12 cellular contexts compared by ENCODE assay signal in the genomic region with DNA sequence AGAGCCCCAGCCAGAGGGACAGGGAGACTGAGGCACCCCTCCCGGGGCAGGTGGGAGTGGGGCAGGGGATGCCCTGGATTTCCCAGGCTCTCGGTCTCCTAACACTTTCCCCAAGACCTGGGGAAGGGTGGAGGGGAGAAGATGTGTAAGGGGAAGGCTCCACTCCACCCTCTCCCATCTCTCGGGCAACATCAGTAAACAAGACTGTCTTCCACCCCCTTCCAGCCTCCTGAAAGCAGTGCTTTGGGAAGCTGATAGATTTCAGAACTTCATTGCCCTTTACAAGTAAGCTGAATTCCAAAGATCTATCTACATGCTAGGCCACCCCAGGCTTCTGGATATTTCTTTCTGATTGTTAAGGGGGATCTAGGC. TPM values are rescaled to one million over a fixed set of nuclear protein-coding genes. Genes with fewer than 3 reads are reported as not detected.
DNase-seq lines count a peak whose midpoint lies in the region; ATAC-seq and TF ChIP-seq lines count a peak whose summit lies in the region.
"Had no signal": no experiment of that assay in that cellular context is flagged by ENCODE, and none has a peak within 500 bp of the region (broad histone marks: within the 10 kb centered on the region; RNA-seq: fewer than 3 reads in every experiment).

No MANE protein-coding gene starts in this region.

- H3K27me3 Mint-ChIP-seq in brain = peaks cover 8% of the 10 kb centered on the region
- peaks cover 33% of the 10 kb centered on the region for H3K27me3 Mint-ChIP-seq in Calu3 (ENCODE audit: unreplicated experiment)

- H3K9me3 Mint-ChIP-seq in brain = no peaks in the 10 kb centered on the region
- no peaks in the 10 kb centered on the region for H3K9me3 Mint-ChIP-seq in Calu3 (ENCODE audit: low read depth, unreplicated experiment)

- H3K27ac ChIP-seq in HUES6 (ENCODE audit: low read depth, low read length) = no peak overlapping the region
- H3K27ac ChIP-seq in hepatocyte = peak overlapping the region; percentile 93
- peak overlapping the region; percentile 50 for H3K27ac ChIP-seq in smooth muscle cell (ENCODE audit: low read depth)
- H3K27ac ChIP-seq: parathyroid adenoma, RWPE1 had no signal

- no peak for ATAC-seq in GM18873 (IDR thresholded peaks at IDR 0.05; ENCODE audit: low FRiP score, unreplicated experiment)
- ATAC-seq in HG02973 (IDR thresholded peaks at IDR 0.05; ENCODE audit: unreplicated experiment) = no peak

- intact Hi-C loops in Calu3 (cut with micrococcal nuclease; ENCODE audit: unreplicated experiment) = no loop called here

- peaks cover 60% of the 10 kb centered on the region for H3K4me1 Mint-ChIP-seq in brain
- peaks cover 19% of the 10 kb centered on the region for H3K4me1 Mint-ChIP-seq in Calu3 (ENCODE audit: low read depth, unreplicated experiment)

- H3K27ac Mint-ChIP-seq in brain (peak overlapping the region; percentile 90 to 98 (median 93)), Calu3 (ENCODE audit: unreplicated experiment) (no peak overlapping the region)

- peak overlapping the region in 4 of 5 experiments; percentile 65 to 87 (median 84) for H3K4me3 Mint-ChIP-seq in brain
- no peak overlapping the region for H3K4me3 Mint-ChIP-seq in Calu3 (ENCODE audit: low read depth, unreplicated experiment)

- H2AFZ ChIP-seq in hepatocyte (no peak overlapping the region), smooth muscle cell (ENCODE audit: low read depth) (no peak overlapping the region)
- H2AFZ ChIP-seq: parathyroid adenoma had no signal

- peaks cover 27% of the 10 kb centered on the region for H3K4me1 ChIP-seq in HUES6 (ENCODE audit: control insufficient read depth, insufficient read depth, low read length)
- H3K4me1 ChIP-seq in hepatocyte (ENCODE audit: insufficient read depth) = peaks cover 48% of the 10 kb centered on the region
- peaks cover 42% of the 10 kb centered on the region for H3K4me1 ChIP-seq in smooth muscle cell (ENCODE audit: low read depth)

- 21% methylated on average over 3 of the region's 3 CpGs for WGBS in hepatocyte (ENCODE audit: low lambda C conversion rate, missing lambda C conversion rate)
- 39% methylated on average over 3 of the region's 3 CpGs for WGBS in smooth muscle cell (ENCODE audit: low lambda C conversion rate)

- peak overlapping the region; percentile 95 for H3K4me2 ChIP-seq in hepatocyte
- peak overlapping the region; percentile 91 for H3K4me2 ChIP-seq in smooth muscle cell

- DNase-seq in hepatocyte (ENCODE audit: low spot score) (peak; percentile 34), smooth muscle cell (lab: John Stamatoyannopoulos, UW; ENCODE audit: unreplicated experiment) (no peak), NCI-H510A treated with DMSO at 0.1 percent for 48 hours (lab: John Stamatoyannopoulos, UW) (no peak), Calu3 (no peak)
- DNase-seq: activated effector memory CD4-positive, alpha-beta T cell treated with anti-CD3 and anti-CD28 coated beads, Interleukin-2, amount 50 U/mL, for 16 hours had no signal

- H3K27me3 ChIP-seq in HUES6 (ENCODE audit: control insufficient read depth, insufficient read depth, low read length) (peaks cover 18% of the 10 kb centered on the region), hepatocyte (peaks cover 6% of the 10 kb centered on the region), smooth muscle cell (ENCODE audit: low read depth) (no peaks in the 10 kb centered on the region)

- H3K79me2 ChIP-seq in hepatocyte (peaks cover 2% of the 10 kb centered on the region), smooth muscle cell (ENCODE audit: low read depth) (peaks cover 3% of the 10 kb centered on the region)
- H3K79me2 ChIP-seq: parathyroid adenoma had no signal

- peaks cover 8% of the 10 kb centered on the region for H3F3A ChIP-seq in smooth muscle cell (ENCODE audit: low read depth)

- no peaks in the 10 kb centered on the region for H4K20me1 ChIP-seq in hepatocyte (ENCODE audit: insufficient read depth, poor library complexity, severe bottlenecking)
- H4K20me1 ChIP-seq in smooth muscle cell (ENCODE audit: low read depth) = peaks cover 66% of the 10 kb centered on the region

- no TSS peak for BruUV-seq in Calu3 (replicated peaks; lab: Mats Ljungman, UMichigan)

- no peaks in the 10 kb centered on the region for H3K9me3 ChIP-seq in HUES6 (ENCODE audit: control insufficient read depth, insufficient read depth, low read depth, low read length)
- H3K9me3 ChIP-seq in hepatocyte (ENCODE audit: low read depth) = no peaks in the 10 kb centered on the region
- H3K9me3 ChIP-seq in smooth muscle cell (replicated peaks; ENCODE audit: low read depth) = no peaks in the 10 kb centered on the region

- TF ChIP-seq CTCF in brain (conservative IDR thresholded peaks at IDR 0.05) (no peak), hepatocyte (IDR thresholded peaks at IDR 0.05; ENCODE audit: poor library complexity) (no peak), smooth muscle cell (IDR thresholded peaks at IDR 0.05; ENCODE audit: borderline replicate concordance, insufficient read depth, poor library complexity, severe bottlenecking) (no peak), Calu3 (IDR thresholded peaks at IDR 0.05; ENCODE audit: unreplicated experiment) (no peak)

- H3K9me2 ChIP-seq in hepatocyte (replicated peaks; ENCODE audit: insufficient read depth) = no peaks in the 10 kb centered on the region

- H3K36me3 ChIP-seq in HUES6 (ENCODE audit: control insufficient read depth, insufficient read depth, low read length) = peaks cover 40% of the 10 kb centered on the region; the same call in 1 of the 2 replicates
- no peaks in the 10 kb centered on the region for H3K36me3 ChIP-seq in hepatocyte (replicated peaks; ENCODE audit: insufficient read depth, low read depth)
- H3K36me3 ChIP-seq in smooth muscle cell (ENCODE audit: low read depth) = no peaks in the 10 kb centered on the region

- CTCF ChIA-PET in Calu3 (lab: Charles Lee) = interaction anchor here (0.7 kb wide), 1 partner anchor 234 kb away, joined by 4 read pairs; no protein-coding TSS in a partner anchor

- H3K4me3 ChIP-seq in HUES6 (ENCODE audit: low read depth, low read length) = peak overlapping the region; percentile 19; the same call in 1 of the 2 replicates
- H3K4me3 ChIP-seq in hepatocyte = no peak overlapping the region
- H3K4me3 ChIP-seq in smooth muscle cell = no peak overlapping the region

- H3K36me3 Mint-ChIP-seq in brain = peaks cover 4% of the 10 kb centered on the region
- peaks cover 4% of the 10 kb centered on the region for H3K36me3 Mint-ChIP-seq in Calu3 (ENCODE audit: insufficient read depth, unreplicated experiment)

- H3K9ac ChIP-seq in HUES6 (ENCODE audit: low read length) (no peak overlapping the region), smooth muscle cell (ENCODE audit: low read depth) (no peak overlapping the region)
- H3K9ac ChIP-seq: parathyroid adenoma had no signal

RNA-seq across cellular contexts. Expression of a gene that starts 3.7 kb away (rescaled TPM):
- polyA plus RNA-seq in brain (ENCODE audit: insufficient read depth, low read depth, low replicate concordance) (7.8 TPM), hepatocyte (40.4 and 46.6 TPM in 2 replicates), smooth muscle cell (31.7 and 38.6 TPM in 2 replicates)
- total RNA-seq in hepatocyte (32.8 and 60.7 TPM in 2 replicates), smooth muscle cell (26.9 and 34.2 TPM in 2 replicates), Calu3 (2022) (0.42 and 0.98 TPM in 2 replicates)

RNA-seq across cellular contexts. Expression of a gene that starts 28.7 kb away (rescaled TPM):
- polyA plus RNA-seq in brain (ENCODE audit: insufficient read depth, low read depth, low replicate concordance) = 392 TPM
- 181 and 184 TPM in 2 replicates for total RNA-seq in hepatocyte
- 422 and 426 TPM in 2 replicates for polyA plus RNA-seq in hepatocyte
- total RNA-seq in smooth muscle cell = 131 TPM in 2 replicates
- 317 and 325 TPM in 2 replicates for polyA plus RNA-seq in smooth muscle cell
- 104 and 123 TPM in 2 replicates for total RNA-seq in Calu3 (2022)

RNA-seq across cellular contexts. Expression of a gene that starts 42.2 kb away (rescaled TPM):
- polyA plus RNA-seq in brain (ENCODE audit: insufficient read depth, low read depth, low replicate concordance) (33.2 TPM), hepatocyte (3.8 and 8.3 TPM in 2 replicates), smooth muscle cell (3.1 and 4.7 TPM in 2 replicates)
- total RNA-seq in hepatocyte (3.4 and 5.6 TPM in 2 replicates), smooth muscle cell (2.7 and 3.2 TPM in 2 replicates), Calu3 (2022) (2.2 and 5.9 TPM in 2 replicates)

RNA-seq across cellular contexts. Expression of a gene that starts 58.3 kb away (rescaled TPM):
- polyA plus RNA-seq in brain (ENCODE audit: insufficient read depth, low read depth, low replicate concordance) (not detected), hepatocyte (0.80 TPM in 1 of 2 replicates, not detected in the other), smooth muscle cell (1.7 and 4.0 TPM in 2 replicates)
- total RNA-seq in hepatocyte (not detected in 2 replicates), smooth muscle cell (not detected in 2 replicates), Calu3 (2022) (not detected in 2 replicates)
- polyA plus RNA-seq: keratinocyte had no signal

Comparison
In these comparisons a context has a peak if more than half of its experiments do, and no peak if none do; other contexts are left out.
1. RNA of a gene that starts 3.7 kb away (total RNA-seq): 32.8 to 60.7 TPM in hepatocyte and 26.9 to 34.2 TPM in smooth muscle cell; 0.42 to 0.98 TPM in Calu3; every median in the first group is over 10 times any median in the second.